ENCODE assay signal across 9 cellular contexts in genomic region chr1:44775930-44776748, GRCh38. TPM values are rescaled to one million over a fixed set of nuclear protein-coding genes. Genes with fewer than 3 reads are reported as not detected.
A peak's percentile ranks its signal among the peaks of the same experiment; 100 is the strongest.
DNase-seq lines count a peak whose midpoint lies in the region; ATAC-seq and TF ChIP-seq lines count a peak whose summit lies in the region.
"Had no signal": no experiment of that assay in that cellular context is flagged by ENCODE, and none has a peak within 500 bp of the region (broad histone marks: within the 10 kb centered on the region; RNA-seq: fewer than 3 reads in every experiment).

No MANE protein-coding gene starts in this region.

- H3K36me3 ChIP-seq in OCI-LY3 (replicated peaks; ENCODE audit: low read depth, low read length) = peaks cover 38% of the 10 kb centered on the region

- H3K4me3 ChIP-seq in OCI-LY3 (ENCODE audit: low read length) = peak overlapping the region; percentile 88

- H3K27me3 ChIP-seq in CD4-positive, alpha-beta T cell (ENCODE audit: control insufficient read depth, insufficient read depth, low read length) = no peaks in the 10 kb centered on the region
- no peaks in the 10 kb centered on the region for H3K27me3 ChIP-seq in OCI-LY3 (ENCODE audit: low read depth, low read length)

- H4K20me1 ChIP-seq in OCI-LY3 (ENCODE audit: insufficient read depth, low read length) = peaks cover 31% of the 10 kb centered on the region

- peak overlapping the region; percentile 97 for H3K4me2 ChIP-seq in OCI-LY3 (ENCODE audit: low read length)

- H3K9me3 Mint-ChIP-seq in CD4-positive, alpha-beta T cell = no peaks in the 10 kb centered on the region

- no peak overlapping the region for H2AFZ ChIP-seq in OCI-LY3 (ENCODE audit: low read depth, low read length)

- POLR2A ChIA-PET in CD4-positive, alpha-beta T cell (lab: Charles Lee) = interaction anchor here (0.7 to 4.5 kb wide), 31 partner anchors 9 to 910 kb away, joined by 3 to 65 read pairs (median 6); partner anchors contain the start of genes BEST4, BTBD19, CCDC163 and DYNLT4
- POLR2A ChIA-PET in GM10248 (lab: Yijun Ruan, JAX) = interaction anchor here (0.8 to 2.5 kb wide), 14 partner anchors 8 to 55 kb away, joined by 3 to 12 read pairs (median 7); partner anchors contain the start of genes BEST4, BTBD19, PLK3 and RNU5D-1

- intact Hi-C loops in CD4-positive, alpha-beta T cell (cut with DNase I, micrococcal nuclease) = loop anchor here (1.0 to 10.0 kb wide), 9 partner anchors 35 to 719 kb away; partner anchors contain the start of genes RNU5D-1 (in 2 of the 2), ARMH1 (in 1 of the 2), EIF2B3 (in 1 of the 2) and MUTYH (in 1 of the 2)

- peak; percentile 17 for ATAC-seq in CD4-positive, alpha-beta T cell (ENCODE audit: poor library complexity)
- ATAC-seq in GM21723 (IDR thresholded peaks at IDR 0.05; ENCODE audit: unreplicated experiment) = peak; percentile 21

- no peaks in the 10 kb centered on the region for H3K9me3 ChIP-seq in CD4-positive, alpha-beta T cell (ENCODE audit: control insufficient read depth, low read length)
- H3K9me3 ChIP-seq in OCI-LY3 (ENCODE audit: insufficient read depth, low read length) = no peaks in the 10 kb centered on the region

- peak overlapping the region; percentile 90 for H3K4me3 Mint-ChIP-seq in CD4-positive, alpha-beta T cell

- peaks cover 47% of the 10 kb centered on the region for H3K79me2 ChIP-seq in OCI-LY3 (ENCODE audit: low read length)

- CTCF ChIA-PET in CD4-positive, alpha-beta T cell (lab: Charles Lee) = interaction anchor here (1.3 to 3.8 kb wide), 5 partner anchors 9 to 47 kb away, joined by 8 to 20 read pairs (median 11); partner anchors contain the start of genes PLK3 and RNU5D-1
- CTCF ChIA-PET in GM10248 (lab: Yijun Ruan, JAX) = interaction anchor here (0.9 to 3.1 kb wide), 9 partner anchors 9 to 48 kb away, joined by 3 to 13 read pairs (median 4); partner anchors contain the start of genes PLK3 and RNU5D-1

- H3K36me3 Mint-ChIP-seq in CD4-positive, alpha-beta T cell (ENCODE audit: low read depth) = peaks cover 51% of the 10 kb centered on the region

- H3K4me1 Mint-ChIP-seq in CD4-positive, alpha-beta T cell (ENCODE audit: low read depth) = peaks cover 54% of the 10 kb centered on the region

- H3K27ac Mint-ChIP-seq in CD4-positive, alpha-beta T cell = peak overlapping the region; percentile 89

- peak overlapping the region; percentile 91 for H3K27ac ChIP-seq in CD4-positive, alpha-beta T cell (ENCODE audit: low read depth, low read length)
- H3K27ac ChIP-seq in OCI-LY3 (ENCODE audit: low read length) (peak overlapping the region; percentile 79), angular gyrus (ENCODE audit: low read depth, low read length) (peak overlapping the region; percentile 86)

- peaks cover 13% of the 10 kb centered on the region for H3K4me1 ChIP-seq in OCI-LY3 (ENCODE audit: low read length)

- peak overlapping the region; percentile 95 for H3K9ac ChIP-seq in OCI-LY3 (ENCODE audit: low read length)

- DNase-seq in CD4-positive, alpha-beta T cell = peak in 4 of 10 experiments; percentile 20 to 25 (median 24)
- DNase-seq in iris pigment epithelial cell (ENCODE audit: low read depth) (peak; percentile 24), KG1 (lab: John Stamatoyannopoulos, UW) (no peak), GM10248 (ENCODE audit: extremely low spot score) (no peak)
- DNase-seq in stimulated activated CD8-positive, alpha-beta memory T cell treated with anti-CD3 and anti-CD28 coated beads, Interleukin-15, amount 100 ng/mL, for 24 hours (ENCODE audit: low read depth) = peak; percentile 13

- no peak for TF ChIP-seq CTCF in CD4-positive, alpha-beta T cell (IDR thresholded peaks at IDR 0.05)
- TF ChIP-seq CTCF in OCI-LY3 (IDR thresholded peaks at IDR 0.05; ENCODE audit: low read depth, low read length) = no peak
- TF ChIP-seq CTCF in GM10248 (IDR thresholded peaks at IDR 0.05; ENCODE audit: control extremely low read depth, extremely low read depth, low read depth, missing control alignments) = no peak

- no peaks in the 10 kb centered on the region for H3K27me3 Mint-ChIP-seq in CD4-positive, alpha-beta T cell

RNA-seq across cellular contexts. Expression of gene RPS8, which starts 0.8 kb away (rescaled TPM):
- 1,000 to 10,000 TPM; 3,394 to 3,436 TPM for total RNA-seq in CD4-positive, alpha-beta T cell

RNA-seq across cellular contexts. Expression of gene BEST4, which starts 11.8 kb away (rescaled TPM):
- total RNA-seq in CD4-positive, alpha-beta T cell = 1 to 10 TPM; 1.0 TPM
- total RNA-seq: HT1080 had no signal

RNA-seq across cellular contexts. Expression of gene PLK3, which starts 24.0 kb away (rescaled TPM):
- 100 to 1,000 TPM; 794 TPM for total RNA-seq in CD4-positive, alpha-beta T cell

RNA-seq across cellular contexts. Expression of gene DYNLT4, which starts 31.0 kb away (rescaled TPM):
- total RNA-seq in CD4-positive, alpha-beta T cell = 1 to 10 TPM; 1.8 to 2.1 TPM
- total RNA-seq: HT1080 had no signal

RNA-seq across cellular contexts. Expression of gene BTBD19, which starts 32.2 kb away (rescaled TPM):
- total RNA-seq in CD4-positive, alpha-beta T cell = 10 to 100 TPM; 35.9 to 36.5 TPM

Comparison
In these comparisons a context has a peak if more than half of its experiments do, and no peak if none do; other contexts are left out.
1. DNase-seq: peak in iris pigment epithelial cell (single experiment) and stimulated activated CD8-positive, alpha-beta memory T cell treated with anti-CD3 and anti-CD28 coated beads, Interleukin-15, amount 100 ng/mL, for 24 hours (single experiment); none in KG1 (single experiment) and GM10248 (single experiment).
2. Peak in every context shown above with its lines, with median percentiles within 50 percentile points of each other: H3K27ac ChIP-seq.